In genomic region chr3:57166660-57167059, GRCh38 we compare ENCODE assay signal across 23 cellular contexts. TPM values are rescaled to one million over a fixed set of nuclear protein-coding genes. Genes with fewer than 3 reads are reported as not detected.
"Had no signal": no experiment of that assay in that cellular context is flagged by ENCODE, and none has a peak within 500 bp of the region (broad histone marks: within the 10 kb centered on the region; RNA-seq: fewer than 3 reads in every experiment).

No MANE protein-coding gene starts in this region.

- H3K9me3 Mint-ChIP-seq: activated naive CD8-positive, alpha-beta T cell treated with anti-CD3 and anti-CD28 coated beads, Interleukin-2, amount 50 U/mL, for 24 hours; activated T-helper 17 cell treated with anti-CD3 and anti-CD28 coated beads, Interleukin-2, amount 50 U/mL, for 72 hours; central memory CD8-positive, alpha-beta T cell; T-helper 2 cell treated with Interferon-gamma antibody and Interleukin-4, amounts not matched to agents 5 μg/mL and 100 μg/mL, for 36 hours had no signal

- H3K27ac Mint-ChIP-seq: activated CD4-positive, alpha-beta T cell treated with anti-CD3 and anti-CD28 coated beads for 36 hours; activated naive CD8-positive, alpha-beta T cell treated with anti-CD3 and anti-CD28 coated beads, Interleukin-2, amount 50 U/mL, for 24 hours; activated T-helper 17 cell treated with anti-CD3 and anti-CD28 coated beads, Interleukin-2, amount 50 U/mL, for 72 hours; T-helper 2 cell treated with Interferon-gamma antibody and Interleukin-4, amounts not matched to agents 5 μg/mL and 100 μg/mL, for 36 hours; WTC11 had no signal

- H3K27ac ChIP-seq: colonic mucosa, esophagus muscularis mucosa, gastroesophageal sphincter, heart left ventricle, left ventricle myocardium inferior, psoas muscle, skin epidermis, stomach had no signal

- DNase-seq: activated CD4-positive, alpha-beta T cell treated with anti-CD3 and anti-CD28 coated beads for 36 hours; activated CD4-positive, alpha-beta T cell treated with anti-CD3 and anti-CD28 coated beads, Interleukin-2, amount 50 U/mL, for 48 hours; activated naive CD4-positive, alpha-beta T cell treated with Interleukin-2 at 50 U/mL for 16 hours; activated naive CD8-positive, alpha-beta T cell treated with anti-CD3 and anti-CD28 coated beads, Interleukin-2, amount 50 U/mL, for 24 hours; anterior cingulate cortex; colonic mucosa; heart left ventricle; kidney glomerular epithelial cell; left ventricle myocardium inferior; mammary epithelial cell; psoas muscle; right cardiac atrium; stimulated activated CD4-positive, alpha-beta T cell treated with anti-CD3 and anti-CD28 coated beads, Interleukin-15, amount 100 ng/mL, for 24 hours; stimulated activated CD4-positive, alpha-beta T cell treated with anti-CD3 and anti-CD28 coated beads, Interleukin-2, amount 100 ng/mL, for 48 hours; stomach; trophoblast cell had no signal

- H3K27me3 ChIP-seq: esophagus muscularis mucosa had no signal

- H3K36me3 ChIP-seq: colonic mucosa, esophagus muscularis mucosa, gastroesophageal sphincter, heart left ventricle, left ventricle myocardium inferior, stomach had no signal

- H3K36me3 Mint-ChIP-seq: WTC11 had no signal

- H3K4me3 ChIP-seq: colonic mucosa, esophagus muscularis mucosa, gastroesophageal sphincter, heart left ventricle, left ventricle myocardium inferior, psoas muscle, skin epidermis, stomach had no signal

- ATAC-seq: activated CD4-positive, alpha-beta T cell treated with anti-CD3 and anti-CD28 coated beads for 36 hours; activated naive CD8-positive, alpha-beta T cell treated with anti-CD3 and anti-CD28 coated beads, Interleukin-2, amount 50 U/mL, for 24 hours; activated T-helper 17 cell treated with anti-CD3 and anti-CD28 coated beads, Interleukin-2, amount 50 U/mL, for 72 hours; gastroesophageal sphincter; heart left ventricle; psoas muscle; right cardiac atrium; WTC11 had no signal

- H3K4me3 Mint-ChIP-seq: activated CD4-positive, alpha-beta T cell treated with anti-CD3 and anti-CD28 coated beads for 36 hours; activated naive CD8-positive, alpha-beta T cell treated with anti-CD3 and anti-CD28 coated beads, Interleukin-2, amount 50 U/mL, for 24 hours; WTC11 had no signal

RNA-seq across cellular contexts. Expression of gene HESX1, which starts 33.1 kb away (rescaled TPM):
- total RNA-seq: gastroesophageal sphincter had no signal
